In the genomic region with DNA sequence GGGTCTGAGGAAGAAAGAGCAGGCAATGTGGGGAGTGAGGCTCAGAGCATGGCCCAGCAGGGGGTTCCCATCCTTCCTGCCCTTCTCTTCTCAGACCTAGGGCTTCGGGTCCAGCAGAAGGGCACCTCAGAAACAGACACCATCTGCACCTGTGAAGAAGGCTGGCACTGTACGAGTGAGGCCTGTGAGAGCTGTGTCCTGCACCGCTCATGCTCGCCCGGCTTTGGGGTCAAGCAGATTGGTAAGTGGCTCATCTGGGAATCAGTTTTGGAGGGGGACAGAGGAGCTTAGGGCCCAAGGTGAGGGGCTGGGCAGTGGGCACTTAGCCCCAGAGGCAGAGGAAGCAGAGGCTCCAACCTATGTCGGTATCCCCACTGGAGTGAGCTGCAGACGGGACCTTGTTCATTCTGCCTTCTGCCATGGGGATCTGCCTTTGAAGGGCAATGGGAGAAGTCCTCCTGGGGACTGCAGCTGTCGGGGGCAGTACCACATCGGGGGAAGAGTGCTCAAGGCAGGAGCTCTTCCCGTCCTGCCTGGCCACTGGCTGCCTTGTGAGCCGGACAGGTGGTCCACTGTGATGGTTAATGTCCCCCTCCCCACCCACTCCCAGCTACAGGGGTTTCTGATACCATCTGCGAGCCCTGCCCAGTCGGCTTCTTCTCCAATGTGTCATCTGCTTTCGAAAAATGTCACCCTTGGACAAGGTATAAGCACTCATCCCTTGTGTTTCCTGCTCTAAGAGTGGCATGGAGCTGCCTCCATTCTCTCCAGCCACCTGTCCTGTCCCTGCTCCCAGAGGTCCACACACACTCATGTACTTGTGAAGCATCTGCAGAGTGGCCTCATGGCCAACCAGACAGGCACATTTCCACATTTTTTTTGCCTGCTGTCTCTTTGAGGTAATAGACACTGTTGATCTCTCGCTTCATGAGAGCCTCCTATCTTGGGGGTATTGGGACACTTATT, we compare ENCODE assay signal across 29 cellular contexts. TPM values are rescaled to one million over a fixed set of nuclear protein-coding genes. Genes with fewer than 3 reads are reported as not detected.
DNase-seq lines count a peak whose midpoint lies in the region; ATAC-seq and TF ChIP-seq lines count a peak whose summit lies in the region.
"Had no signal": no experiment of that assay in that cellular context is flagged by ENCODE, and none has a peak within 500 bp of the region (broad histone marks: within the 10 kb centered on the region; RNA-seq: fewer than 3 reads in every experiment).

No MANE protein-coding gene starts in this region.

- H3K27ac Mint-ChIP-seq in activated B cell treated with CpG ODN at 0.5 μM for 24 hours (peak overlapping the region; percentile 59), naive B cell (peak overlapping the region in 5 of 6 donors; percentile 86 to 100 (median 89))
- H3K27ac Mint-ChIP-seq: activated T-helper 2 cell treated with anti-CD3 and anti-CD28 coated beads, Interferon-gamma antibody, Interleukin-2, Interleukin-4, amounts not matched to agents 10 μg/mL and 5 μg/mL and 100 μg/mL, durations not matched to agents 14 hours and 24 hours and 36 hours; CD8-positive, alpha-beta memory T cell; natural killer cell; stimulated activated effector memory CD8-positive, alpha-beta T cell treated with anti-CD3 and anti-CD28 coated beads, Interleukin-12 subunit alpha, Interleukin-12 subunit beta, amount 100 ng/mL, for 72 hours had no signal

- CTCF ChIA-PET in activated B cell treated with CpG ODN at 0.5 μM for 24 hours (lab: Charles Lee), result interaction anchor here (1.3 kb wide), 1 partner anchor 10 kb away, joined by 6 read pairs; no protein-coding TSS in a partner anchor

- H3K4me1 ChIP-seq in heart left ventricle, result peaks cover 0 to 46% (median 24%) of the 10 kb centered on the region in 12 donors
- H3K4me1 ChIP-seq: SJCRH30, testis had no signal

- peak overlapping the region; percentile 100 for H3K4me3 Mint-ChIP-seq in activated B cell treated with CpG ODN at 0.5 μM for 24 hours
- peak overlapping the region; percentile 72 to 100 (median 91) for H3K4me3 Mint-ChIP-seq in naive B cell
- H3K4me3 Mint-ChIP-seq: natural killer cell; stimulated activated effector memory CD8-positive, alpha-beta T cell treated with anti-CD3 and anti-CD28 coated beads, Interleukin-12 subunit alpha, Interleukin-12 subunit beta, amount 100 ng/mL, for 72 hours had no signal

- H3K4me3 ChIP-seq in heart left ventricle, result no peak overlapping the region
- H3K4me3 ChIP-seq: pancreas, SJCRH30, testis had no signal

- H3K9me3 Mint-ChIP-seq in activated B cell treated with CpG ODN at 0.5 μM for 24 hours, result no peaks in the 10 kb centered on the region
- H3K9me3 Mint-ChIP-seq in naive B cell, result no peaks in the 10 kb centered on the region
- H3K9me3 Mint-ChIP-seq: activated T-helper 2 cell treated with anti-CD3 and anti-CD28 coated beads, Interferon-gamma antibody, Interleukin-2, Interleukin-4, amounts not matched to agents 10 μg/mL and 5 μg/mL and 100 μg/mL, durations not matched to agents 14 hours and 24 hours and 36 hours; CD8-positive, alpha-beta memory T cell; natural killer cell; stimulated activated effector memory CD8-positive, alpha-beta T cell treated with anti-CD3 and anti-CD28 coated beads, Interleukin-12 subunit alpha, Interleukin-12 subunit beta, amount 100 ng/mL, for 72 hours had no signal

- peaks cover 0 to 61% (median 32%) of the 10 kb centered on the region in 9 donors for H3K36me3 ChIP-seq in heart left ventricle
- H3K36me3 ChIP-seq: SJCRH30 had no signal

- peaks cover 71% of the 10 kb centered on the region for H3K4me1 Mint-ChIP-seq in activated B cell treated with CpG ODN at 0.5 μM for 24 hours
- peaks cover 63 to 74% (median 71%) of the 10 kb centered on the region in 3 donors for H3K4me1 Mint-ChIP-seq in naive B cell

- intact Hi-C loops in cardiac septum (cut with DNase I), result no loop called here
- intact Hi-C loops in heart left ventricle (cut with DNase I), result no loop called here
- intact Hi-C loops in activated B cell treated with CpG ODN at 0.5 μM for 24 hours (cut with micrococcal nuclease), result no loop called here

- H3K27me3 ChIP-seq in heart left ventricle, result no peaks in the 10 kb centered on the region
- H3K27me3 ChIP-seq: pancreas, testis had no signal

- H3K27ac ChIP-seq in heart left ventricle, result no peak overlapping the region
- H3K27ac ChIP-seq: pancreas, SJCRH30, testis had no signal

- no peak for TF ChIP-seq CTCF in heart left ventricle (IDR thresholded peaks at IDR 0.05)
- TF ChIP-seq CTCF in activated B cell treated with CpG ODN at 0.5 μM for 24 hours (IDR thresholded peaks at IDR 0.05), result no peak

- POLR2A ChIA-PET in activated B cell treated with CpG ODN at 0.5 μM for 24 hours (lab: Charles Lee), result interaction anchor here (1.1 to 1.4 kb wide), 3 partner anchors 12 to 23 kb away, joined by 3 to 4 read pairs (median 4); no protein-coding TSS in a partner anchor

- WGBS in heart left ventricle, 4 donors, result 84 to 93% (median 86%) methylated on average over 11 to 15 of the region's 15 CpGs

- DNase-seq in cardiac septum (ENCODE audit: low spot score), result peak; percentile 67
- no peak for DNase-seq in heart left ventricle
- no peak for DNase-seq in activated B cell treated with CpG ODN at 0.5 μM for 24 hours
- DNase-seq in naive B cell, result no peak
- DNase-seq in activated naive CD4-positive, alpha-beta T cell treated with anti-CD3 and anti-CD28 coated beads, Interleukin-2, amount 50 U/mL, for 16 hours, result no peak
- no peak for DNase-seq in NCI-H2081 treated with DMSO at 0.1 percent for 48 hours (lab: John Stamatoyannopoulos, UW)
- DNase-seq in activated gamma-delta T cell (lab: John Stamatoyannopoulos, UW), result no peak
- DNase-seq: activated CD4-positive, alpha-beta T cell treated with anti-CD3 and anti-CD28 coated beads, Interleukin-2, amount 50 U/mL, for 4 hours; CD8-positive, alpha-beta memory T cell; cerebellar nuclear complex; DMS 273 treated with DMSO at 0.1 percent for 48 hours; KG1; MM.1S; natural killer cell; NCI-H2029; NCI-H2227 treated with DMSO at 0.1 percent for 48 hours; NCI-H526 treated with DMSO at 0.1 percent for 48 hours; pancreas; right cardiac atrium; SJCRH30; stimulated activated CD4-positive, alpha-beta T cell treated with anti-CD3 and anti-CD28 coated beads, Interleukin-12 subunit alpha, Interleukin-12 subunit beta, amount 100 ng/mL, for 4 hours; stimulated activated CD4-positive, alpha-beta T cell treated with anti-CD3 and anti-CD28 coated beads, Interleukin-4, amount 100 ng/mL, for 1 hour; T-helper 1 cell; testis had no signal

- H3K27me3 Mint-ChIP-seq in activated B cell treated with CpG ODN at 0.5 μM for 24 hours (no peaks in the 10 kb centered on the region), naive B cell (no peaks in the 10 kb centered on the region)

- ATAC-seq in heart left ventricle (no peak), activated B cell treated with CpG ODN at 0.5 μM for 24 hours (ENCODE audit: low read depth) (no peak), naive B cell (ENCODE audit: low read depth in 2 of 2) (no peak), GM21737 (IDR thresholded peaks at IDR 0.05; ENCODE audit: unreplicated experiment) (no peak)
- ATAC-seq: natural killer cell; pancreas; stimulated activated effector memory CD8-positive, alpha-beta T cell treated with anti-CD3 and anti-CD28 coated beads, Interleukin-12 subunit alpha, Interleukin-12 subunit beta, amount 100 ng/mL, for 72 hours had no signal

- no peak for TF ChIP-seq POLR2A in heart left ventricle (IDR thresholded peaks at IDR 0.05)

- peaks cover 90% of the 10 kb centered on the region for H3K36me3 Mint-ChIP-seq in activated B cell treated with CpG ODN at 0.5 μM for 24 hours (ENCODE audit: low read depth)
- peaks cover 41 to 65% of the 10 kb centered on the region in 2 donors for H3K36me3 Mint-ChIP-seq in naive B cell
- H3K36me3 Mint-ChIP-seq: natural killer cell had no signal

- H3K9me3 ChIP-seq in heart left ventricle, result no peaks in the 10 kb centered on the region
- H3K9me3 ChIP-seq: pancreas, SJCRH30, testis had no signal

RNA-seq across cellular contexts. Expression of gene CD40, which starts 4.7 kb away (rescaled TPM):
- 3.8 TPM for total RNA-seq in cardiac septum
- total RNA-seq in heart left ventricle, result 10 to 100 TPM in 2 of 9 donors, 1 to 10 TPM in 7; 3.5 to 38.3 (median 5.7) TPM
- 1 to 10 TPM; 4.7 to 5.5 TPM for polyA plus RNA-seq in heart left ventricle
- 410 and 464 TPM in 2 replicates for total RNA-seq in activated B cell treated with CpG ODN at 0.5 μM for 24 hours
- polyA plus RNA-seq in naive B cell (ENCODE audit: low read depth in 6 of 6), result 100 to 1,000 TPM; 273 to 368 (median 312) TPM
- total RNA-seq: A172, HT1080 had no signal

RNA-seq across cellular contexts. Expression of gene NCOA5, which starts 33.0 kb away (rescaled TPM):
- total RNA-seq in cardiac septum, result 12.3 TPM
- total RNA-seq in heart left ventricle, result 10 to 100 TPM in 7 of 9 donors, 1 to 10 TPM in 2; 9.5 to 17.4 (median 12.5) TPM
- polyA plus RNA-seq in heart left ventricle, result 10 to 100 TPM in 1 of 2 donors, 1 to 10 TPM in 1; 5.7 to 11.9 TPM
- total RNA-seq in activated B cell treated with CpG ODN at 0.5 μM for 24 hours, result 46.4 and 53.1 TPM in 2 replicates
- polyA plus RNA-seq in naive B cell (ENCODE audit: low read depth in 6 of 6), result 10 to 100 TPM; 13.8 to 39.3 (median 27.3) TPM

Comparison
In these comparisons a context has a peak if more than half of its experiments do, and no peak if none do; other contexts are left out.
1. RNA of gene CD40, which starts 4.7 kb away (total RNA-seq): 410 to 464 TPM in activated B cell treated with CpG ODN at 0.5 μM for 24 hours; 3.5 to 38.3 TPM in heart left ventricle and 3.8 TPM in cardiac septum (single experiment); every median in the first group is over 10 times any median in the second.